ENCODE assay signal across 1 cellular context in genomic region chr19:3615524-3616135, GRCh38.
TF ChIP-seq lines count a peak whose summit lies in the region.

No MANE protein-coding gene starts in this region.

TF ChIP-seq in GM12878, 131 proteins besides CTCF, POLR2A, EP300 and RAD21:
- TF ChIP-seq ZBTB11 (CRISPR knock-in tag; IDR thresholded peaks at IDR 0.05) (no peak), RELB (IDR thresholded peaks at IDR 0.05; ENCODE audit: low read depth) (no peak), SUPT20H (IDR thresholded peaks at IDR 0.05; ENCODE audit: borderline replicate concordance, control insufficient read depth, low read depth, low read length) (no peak), EED (IDR thresholded peaks at IDR 0.05; ENCODE audit: low read depth) (no peak), ASH2L (IDR thresholded peaks at IDR 0.05; ENCODE audit: borderline replicate concordance, low read depth) (no peak), NR2C1 (IDR thresholded peaks at IDR 0.05) (no peak), MEF2B (IDR thresholded peaks at IDR 0.05; ENCODE audit: partially characterized antibody, poor library complexity, severe bottlenecking) (no peak), GATAD2B (conservative IDR thresholded peaks at IDR 0.05; ENCODE audit: low read depth) (no peak), MTA2 (IDR thresholded peaks at IDR 0.05; ENCODE audit: low read depth) (no peak), PAX5 (IDR thresholded peaks at IDR 0.05; ENCODE audit: borderline replicate concordance, low read depth, low read length) (no peak), BCL3 (IDR thresholded peaks at IDR 0.05; ENCODE audit: borderline replicate concordance, insufficient read depth, low read depth, low read length, poor library complexity, severe bottlenecking) (no peak), BCLAF1 (IDR thresholded peaks at IDR 0.05) (no peak), ZZZ3 (IDR thresholded peaks at IDR 0.05; ENCODE audit: control insufficient read depth, insufficient read length, low read depth) (no peak), STAT3 (IDR thresholded peaks at IDR 0.05; ENCODE audit: low read depth, low read length) (no peak), ZNF622 (IDR thresholded peaks at IDR 0.05) (no peak), ZNF592 (IDR thresholded peaks at IDR 0.05) (no peak), ESRRA (IDR thresholded peaks at IDR 0.05; ENCODE audit: low read length) (no peak), SKIL (IDR thresholded peaks at IDR 0.05; ENCODE audit: low read depth, poor library complexity, severe bottlenecking) (no peak), NFXL1 (IDR thresholded peaks at IDR 0.05; ENCODE audit: borderline replicate concordance) (no peak)
